ENCODE assay signal across 23 cellular contexts in the genomic region with DNA sequence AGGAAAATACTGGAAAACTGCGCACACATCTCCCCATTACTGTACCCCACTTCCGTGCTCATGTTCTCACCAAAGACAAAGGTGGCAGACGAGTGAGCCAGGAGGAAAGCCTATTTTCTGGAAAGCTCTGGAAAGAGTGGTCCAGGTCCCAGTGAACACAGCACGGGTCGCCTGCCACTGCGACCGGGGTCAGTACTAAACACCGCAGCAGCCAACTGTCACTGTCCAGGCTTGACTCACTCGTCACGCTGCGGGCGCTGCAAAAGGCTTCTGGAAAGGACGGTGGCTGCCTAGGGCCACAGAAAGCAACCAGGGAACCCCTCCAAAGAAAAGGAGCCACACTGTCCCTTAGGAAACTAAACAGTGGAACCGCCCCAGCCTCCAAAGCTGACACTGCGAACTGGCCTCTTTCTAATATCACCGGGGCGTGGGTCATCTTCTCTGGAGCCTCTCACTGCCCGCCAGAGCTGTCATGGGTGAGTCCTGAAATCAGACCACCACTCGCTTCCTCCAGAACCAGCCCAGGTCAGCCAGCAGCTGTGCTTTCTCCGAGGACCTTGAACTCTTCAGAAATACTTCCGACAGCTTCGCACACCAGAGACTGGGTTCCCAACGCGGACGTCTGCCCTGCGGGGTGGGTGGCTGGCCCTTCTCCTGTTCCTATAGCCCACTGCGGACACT. TPM values are rescaled to one million over a fixed set of nuclear protein-coding genes. Genes with fewer than 3 reads are reported as not detected.
A peak's percentile ranks its signal among the peaks of the same experiment; 100 is the strongest.
DNase-seq lines count a peak whose midpoint lies in the region; ATAC-seq, FAIRE-seq and TF ChIP-seq lines count a peak whose summit lies in the region.
"Had no signal": no experiment of that assay in that cellular context is flagged by ENCODE, and none has a peak within 500 bp of the region (broad histone marks: within the 10 kb centered on the region; RNA-seq: fewer than 3 reads in every experiment).

No MANE protein-coding gene starts in this region.

- H3K36me3 Mint-ChIP-seq in type B pancreatic cell: no peaks in the 10 kb centered on the region
- H3K36me3 Mint-ChIP-seq in activated CD4-positive, alpha-beta memory T cell treated with anti-CD3 and anti-CD28 coated beads, Interleukin-2, amount 10 ng/mL, durations not matched to agents 7 days and 5 days (ENCODE audit: low read depth): no peaks in the 10 kb centered on the region
- H3K36me3 Mint-ChIP-seq: mesothelial cell of epicardium had no signal

- no peaks in the 10 kb centered on the region for H3K9me3 ChIP-seq in heart left ventricle
- no peaks in the 10 kb centered on the region for H3K9me3 ChIP-seq in neuron (ENCODE audit: low read length)
- H3K9me3 ChIP-seq: A549 had no signal

- H3K27ac Mint-ChIP-seq in type B pancreatic cell: no peak overlapping the region
- no peak overlapping the region for H3K27ac Mint-ChIP-seq in activated CD4-positive, alpha-beta memory T cell treated with anti-CD3 and anti-CD28 coated beads, Interleukin-2, amount 10 ng/mL, durations not matched to agents 7 days and 5 days
- H3K27ac Mint-ChIP-seq: T-helper 17 cell had no signal

- H3K27me3 ChIP-seq in heart left ventricle (peaks cover 0 to 24% (median 0%) of the 10 kb centered on the region in 9 donors), neuron (ENCODE audit: insufficient read depth, low read length) (no peaks in the 10 kb centered on the region)

- POLR2A ChIA-PET in activated CD4-positive, alpha-beta memory T cell treated with anti-CD3 and anti-CD28 coated beads, Interleukin-2, amount 10 ng/mL, durations not matched to agents 7 days and 5 days (lab: Charles Lee): no interaction called here

- peak; percentile 16 for DNase-seq in Right ventricle myocardium superior
- DNase-seq in left cardiac atrium: no peak
- DNase-seq in heart left ventricle: peak in 1 of 5 donors; percentile 45
- no peak for DNase-seq in type B pancreatic cell (ENCODE audit: extremely low spot score, unreplicated experiment)
- DNase-seq in activated naive CD4-positive, alpha-beta T cell treated with Interleukin-2 at 50 U/mL for 16 hours: no peak
- no peak for DNase-seq in activated CD4-positive, alpha-beta memory T cell treated with anti-CD3 and anti-CD28 coated beads, Interleukin-2, amount 10 ng/mL, durations not matched to agents 7 days and 5 days
- no peak for DNase-seq in HTR-8/SVneo (ENCODE audit: insufficient read length, low spot score)
- DNase-seq: activated CD4-positive, alpha-beta T cell treated with anti-CD3 and anti-CD28 coated beads, Interleukin-2, amount 50 U/mL, for 4 hours; activated T-cell treated with anti-CD3 and anti-CD28 coated beads for 4 hours; H9; islet precursor cell; NCI-H1105 treated with DMSO at 0.1 percent for 48 hours; NCI-H2107; NCI-H510A treated with DMSO at 0.1 percent for 48 hours; SHP77 treated with DMSO at 0.1 percent for 48 hours; stimulated activated naive CD4-positive, alpha-beta T cell treated with Interleukin-2 at 50 U/mL for 16 hours; T-helper 17 cell; WERI-Rb-1 had no signal

- H3K27ac ChIP-seq in heart left ventricle: peak overlapping the region in 5 of 12 donors; percentile 8 to 48 (median 28)
- H3K27ac ChIP-seq: A549, WERI-Rb-1 had no signal

- H3K4me3 ChIP-seq in heart left ventricle (peak overlapping the region in 8 of 12 donors; percentile 19 to 47 (median 28)), neuron (ENCODE audit: low read length) (peak overlapping the region; percentile 11)
- H3K4me3 ChIP-seq: A549 had no signal

- no peak overlapping the region for H2AFZ ChIP-seq in neuron (ENCODE audit: low read depth, low read length)

- TF ChIP-seq CTCF in heart left ventricle (IDR thresholded peaks at IDR 0.05) (no peak), type B pancreatic cell (conservative IDR thresholded peaks at IDR 0.05) (no peak)

- CTCF ChIA-PET in activated CD4-positive, alpha-beta memory T cell treated with anti-CD3 and anti-CD28 coated beads, Interleukin-2, amount 10 ng/mL, durations not matched to agents 7 days and 5 days (lab: Charles Lee): no interaction called here

- peaks cover 13% of the 10 kb centered on the region for H3K27me3 Mint-ChIP-seq in type B pancreatic cell
- peaks cover 22% of the 10 kb centered on the region for H3K27me3 Mint-ChIP-seq in activated CD4-positive, alpha-beta memory T cell treated with anti-CD3 and anti-CD28 coated beads, Interleukin-2, amount 10 ng/mL, durations not matched to agents 7 days and 5 days

- TF ChIP-seq POLR2A in heart left ventricle (IDR thresholded peaks at IDR 0.05): no peak

- no peak for ATAC-seq in Right ventricle myocardium superior (ENCODE audit: poor library complexity)
- no peak for ATAC-seq in left cardiac atrium
- peak in 2 of 4 donors; percentile 8 to 20 for ATAC-seq in heart left ventricle
- ATAC-seq: A549, T-helper 17 cell had no signal

- WGBS in heart left ventricle, 4 donors: 57 to 76% (median 70%) methylated on average over 22 to 27 of the region's 27 CpGs

- peaks cover 0 to 37% (median 10%) of the 10 kb centered on the region in 12 donors for H3K4me1 ChIP-seq in heart left ventricle
- H3K4me1 ChIP-seq in neuron (ENCODE audit: insufficient read depth, low read length): peaks cover 31% of the 10 kb centered on the region

- intact Hi-C loops in Right ventricle myocardium superior (cut with DNase I): loop anchor here (10.0 kb wide), 1 partner anchor 85 kb away; no protein-coding TSS in a partner anchor
- intact Hi-C loops in left cardiac atrium (cut with DNase I): loop anchor here (5.0 to 10.0 kb wide), 2 partner anchors 47 to 85 kb away; no protein-coding TSS in a partner anchor
- intact Hi-C loops in heart left ventricle (cut with DNase I): loop anchor here in 7 of 10 donors (5.0 to 10.0 kb wide), 11 partner anchors 32 to 275 kb away; a partner anchor contains a TSS

- no peak for FAIRE-seq in HTR-8/SVneo (lab: Jason Lieb, UNC)
- FAIRE-seq: A549 had no signal

- H3K9me3 Mint-ChIP-seq in type B pancreatic cell: no peaks in the 10 kb centered on the region
- peaks cover 2% of the 10 kb centered on the region for H3K9me3 Mint-ChIP-seq in activated CD4-positive, alpha-beta memory T cell treated with anti-CD3 and anti-CD28 coated beads, Interleukin-2, amount 10 ng/mL, durations not matched to agents 7 days and 5 days
- H3K9me3 Mint-ChIP-seq: H9, mesothelial cell of epicardium had no signal

- peaks cover 17% of the 10 kb centered on the region for H3K4me1 Mint-ChIP-seq in type B pancreatic cell (ENCODE audit: unreplicated experiment)
- H3K4me1 Mint-ChIP-seq in activated CD4-positive, alpha-beta memory T cell treated with anti-CD3 and anti-CD28 coated beads, Interleukin-2, amount 10 ng/mL, durations not matched to agents 7 days and 5 days: peaks cover 8% of the 10 kb centered on the region

- peaks cover 0 to 19% (median 4%) of the 10 kb centered on the region in 9 donors for H3K36me3 ChIP-seq in heart left ventricle
- H3K36me3 ChIP-seq in neuron (ENCODE audit: insufficient read depth, low read length): peaks cover 17% of the 10 kb centered on the region

- peak overlapping the region; percentile 77 for H3K4me3 Mint-ChIP-seq in type B pancreatic cell
- H3K4me3 Mint-ChIP-seq in activated CD4-positive, alpha-beta memory T cell treated with anti-CD3 and anti-CD28 coated beads, Interleukin-2, amount 10 ng/mL, durations not matched to agents 7 days and 5 days: no peak overlapping the region
- H3K4me3 Mint-ChIP-seq: H9, T-helper 17 cell had no signal

RNA-seq across cellular contexts. Expression of a gene that starts 4.0 kb away (rescaled TPM):
- total RNA-seq in Right ventricle myocardium superior (4.0 TPM), left cardiac atrium (1 to 10 TPM; 6.8 to 7.8 TPM), heart left ventricle (1 to 10 TPM; 1.1 to 9.0 (median 3.4) TPM), type B pancreatic cell (ENCODE audit: low replicate concordance) (0.93 and 11.8 TPM in 2 replicates)
- 1 to 10 TPM; 2.1 to 3.5 TPM for polyA plus RNA-seq in heart left ventricle
- total RNA-seq in activated CD4-positive, alpha-beta memory T cell treated with anti-CD3 and anti-CD28 coated beads, Interleukin-2, amount 10 ng/mL, durations not matched to agents 7 days and 5 days: under 1 TPM in 1 of 2 experiments, not detected in 1; 0.05 TPM
- total RNA-seq: renal cortical epithelial cell had no signal

RNA-seq across cellular contexts. Expression of a gene that starts 17.7 kb away (rescaled TPM):
- total RNA-seq in Right ventricle myocardium superior: 0.05 TPM
- total RNA-seq in left cardiac atrium: under 1 TPM; 0.06 to 0.26 TPM
- total RNA-seq in heart left ventricle: under 1 TPM in 4 of 9 donors, not detected in 5; 0.05 to 0.38 (median 0.09) TPM
- polyA plus RNA-seq in heart left ventricle: under 1 TPM; 0.03 to 0.11 TPM
- 0.07 and 0.56 TPM in 2 replicates for total RNA-seq in type B pancreatic cell (ENCODE audit: low replicate concordance)
- not detected for total RNA-seq in activated CD4-positive, alpha-beta memory T cell treated with anti-CD3 and anti-CD28 coated beads, Interleukin-2, amount 10 ng/mL, durations not matched to agents 7 days and 5 days
- total RNA-seq: HT1080, renal cortical epithelial cell, T-helper 17 cell had no signal
- polyA plus RNA-seq: A549 had no signal
